Comparison of ENCODE assay signal across 8 cellular contexts in the genomic region with DNA sequence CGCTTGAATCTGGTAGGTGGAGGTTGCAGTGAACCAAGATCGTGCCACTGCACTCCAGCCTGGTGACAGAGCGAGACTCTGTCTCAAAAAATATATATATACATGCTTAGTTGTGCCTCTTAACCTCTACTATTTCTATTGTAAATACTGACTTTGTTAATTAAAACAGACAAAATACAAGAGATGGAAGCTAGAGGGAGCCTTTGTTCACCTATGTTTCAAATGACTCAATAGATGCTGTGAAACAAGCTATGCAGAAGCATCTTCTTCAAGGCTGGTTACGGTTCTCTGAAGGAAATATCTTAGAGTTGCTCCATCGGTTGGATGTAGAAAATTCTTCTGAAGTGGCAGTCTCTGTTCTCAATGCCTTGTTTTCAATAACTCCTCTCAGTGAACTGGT.
DNase-seq lines count a peak whose midpoint lies in the region; TF ChIP-seq lines count a peak whose summit lies in the region.

No MANE protein-coding gene starts in this region.

- H3K27ac ChIP-seq in 22Rv1 (0 out of 2 replicates have a peak overlapping the region, but pooled peaks have one; percentile 14), MM.1S (ENCODE audit: low read length) (no peak overlapping the region)

- H3F3A ChIP-seq in MM.1S (ENCODE audit: insufficient read depth, low read length), result 0 out of 2 replicates have a peak, but pooled peaks cover 4% of the 10 kb centered on the region

- H3K4me3 ChIP-seq in MM.1S (ENCODE audit: low read length) (no peak overlapping the region), WI38 (ENCODE audit: low read depth, low read length) (no peak overlapping the region), skeletal muscle cell (ENCODE audit: low read depth, low read length) (no peak overlapping the region)

- no peaks in the 10 kb centered on the region for H3K9me3 ChIP-seq in MM.1S (replicated peaks; ENCODE audit: insufficient read depth, low read length)

- no peak overlapping the region for H2AFZ ChIP-seq in MM.1S (ENCODE audit: low read length)

- H3K4me1 ChIP-seq in MM.1S (ENCODE audit: low read length), result 0 out of 2 replicates have a peak, but pooled peaks cover 10% of the 10 kb centered on the region

- H3K27me3 ChIP-seq in MM.1S (replicated peaks; ENCODE audit: insufficient read depth, low read length), result no peaks in the 10 kb centered on the region

- DNase-seq in GF-D8 (lab: John Stamatoyannopoulos, UW), result peak; percentile 47
- peak; percentile 55 for DNase-seq in HCEC 1CT
- peak; percentile 65 for DNase-seq in MM.1S
- DNase-seq in globus pallidus (ENCODE audit: low spot score), result peak; percentile 60
- peak; percentile 36 for DNase-seq in skeletal muscle cell (ENCODE audit: low read depth)
- no peak for DNase-seq in activated CD4-positive, alpha-beta T cell treated with anti-CD3 and anti-CD28 coated beads for 1 hour

- no peaks in the 10 kb centered on the region; the same call in 1 of the 2 replicates for H4K20me1 ChIP-seq in MM.1S (ENCODE audit: insufficient read depth, low read length)

- no peaks in the 10 kb centered on the region for H3K9me2 ChIP-seq in MM.1S (replicated peaks; ENCODE audit: insufficient read depth, low read length)

- H3K79me2 ChIP-seq in MM.1S (ENCODE audit: low read length), result peaks cover 74% of the 10 kb centered on the region

- TF ChIP-seq CTCF in 22Rv1 (IDR thresholded peaks at IDR 0.05) (peak; percentile 70), MM.1S (IDR thresholded peaks at IDR 0.05; ENCODE audit: low read length) (peak; percentile 51), WI38 (IDR thresholded peaks at IDR 0.05; ENCODE audit: low read depth, low read length) (peak; percentile 3; the same call in 1 of the 2 replicates)

- no peak overlapping the region for H3K4me2 ChIP-seq in MM.1S (ENCODE audit: low read depth, low read length)

- no peak overlapping the region for H3K9ac ChIP-seq in MM.1S (ENCODE audit: low read length)

- peaks cover 3% of the 10 kb centered on the region; the same call in 1 of the 2 replicates for H3K36me3 ChIP-seq in MM.1S (replicated peaks; ENCODE audit: insufficient read depth, low read length)

Comparison
In these comparisons a context has a peak if more than half of its experiments do, and no peak if none do; other contexts are left out.
1. CTCF ChIP-seq: peak in every context shown above with its lines; median percentile 70 in 22Rv1; 51 in MM.1S; 3 in WI38.